14 cellular contexts compared by ENCODE assay signal in genomic region chr5:112116372-112116771, GRCh38.
DNase-seq lines count a peak whose midpoint lies in the region; ATAC-seq, FAIRE-seq and TF ChIP-seq lines count a peak whose summit lies in the region.
"Had no signal": no experiment of that assay in that cellular context is flagged by ENCODE, and none has a peak within 500 bp of the region (broad histone marks: within the 10 kb centered on the region; RNA-seq: fewer than 3 reads in every experiment).

No MANE protein-coding gene starts in this region.

- no peak for DNase-seq in GM19239 (ENCODE audit: insufficient read length, low spot score)
- peak; percentile 40 for DNase-seq in fibroblast of the aortic adventitia (ENCODE audit: low read depth)
- DNase-seq in coronary artery (ENCODE audit: low spot score) = no peak
- no peak for DNase-seq in head of caudate nucleus
- DNase-seq: activated CD8-positive, alpha-beta memory T cell treated with anti-CD3 and anti-CD28 coated beads, Interleukin-2, amount 10 ng/mL, durations not matched to agents 7 days and 5 days; CD4-positive, CD25-positive, alpha-beta regulatory T cell; central memory CD4-positive, alpha-beta T cell; HFFc6; NCI-H1092 treated with DMSO at 0.1 percent for 48 hours; NCI-H2227 treated with DMSO at 0.1 percent for 48 hours; pancreas had no signal

- no peak overlapping the region for H3K4me3 ChIP-seq in fibroblast of the aortic adventitia (ENCODE audit: low read depth, low read length)
- H3K4me3 ChIP-seq in coronary artery = no peak overlapping the region
- H3K4me3 ChIP-seq: pancreas had no signal

- H3K27ac ChIP-seq in coronary artery = no peak overlapping the region
- H3K27ac ChIP-seq: pancreas had no signal

- intact Hi-C loops in head of caudate nucleus (cut with DNase I) = no loop called here

- TF ChIP-seq CTCF in fibroblast of the aortic adventitia (IDR thresholded peaks at IDR 0.05; ENCODE audit: insufficient read depth, low read length) (no peak), coronary artery (IDR thresholded peaks at IDR 0.05) (no peak)

- peak; percentile 67 for FAIRE-seq in GM19239 (lab: Jason Lieb, UNC)

- ATAC-seq in HG02571 (IDR thresholded peaks at IDR 0.05; ENCODE audit: unreplicated experiment) (peak; percentile 64), HG03432 (IDR thresholded peaks at IDR 0.05; ENCODE audit: unreplicated experiment) (peak; percentile 77), HG03135 (IDR thresholded peaks at IDR 0.05; ENCODE audit: unreplicated experiment) (no peak)
- ATAC-seq: activated CD8-positive, alpha-beta memory T cell treated with anti-CD3 and anti-CD28 coated beads, Interleukin-2, amount 10 ng/mL, durations not matched to agents 7 days and 5 days; pancreas had no signal
